8 cellular contexts compared by ENCODE assay signal in the genomic region with DNA sequence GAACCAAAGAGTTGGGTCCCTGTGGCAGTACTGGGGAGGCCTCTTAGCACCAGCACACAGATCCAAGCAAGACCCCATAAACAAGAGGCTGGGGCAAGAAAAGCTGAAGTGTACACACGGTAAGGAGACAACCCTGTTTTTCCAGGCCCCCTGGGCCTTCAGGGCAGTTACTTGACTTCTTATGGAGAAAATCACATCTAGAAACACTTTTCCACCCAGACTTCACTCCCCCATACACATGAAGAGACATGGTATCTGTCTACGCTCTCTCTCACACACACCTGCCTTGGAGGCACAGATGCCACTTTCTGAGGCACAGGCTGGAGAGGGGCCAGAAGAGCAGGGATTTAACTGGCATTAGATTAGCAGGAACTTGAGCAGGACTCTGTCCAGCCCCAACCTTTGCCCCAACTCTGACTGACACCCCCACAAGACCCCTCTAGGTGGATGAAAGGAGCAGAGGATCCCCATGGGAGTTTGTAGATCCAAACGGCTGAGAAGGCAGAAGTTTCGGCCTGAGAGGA. TPM values are rescaled to one million over a fixed set of nuclear protein-coding genes. Genes with fewer than 3 reads are reported as not detected.
DNase-seq lines count a peak whose midpoint lies in the region; ATAC-seq and TF ChIP-seq lines count a peak whose summit lies in the region.

No MANE protein-coding gene starts in this region.

- H3K4me1 Mint-ChIP-seq in IgD-negative memory B cell (peaks cover 24 to 42% (median 34%) of the 10 kb centered on the region in 3 donors), chondrocyte (ENCODE audit: low read depth) (peaks cover 58% of the 10 kb centered on the region)
- H3K4me1 Mint-ChIP-seq in naive thymus-derived CD4-positive, alpha-beta T cell: peaks cover 33 to 67% (median 61%) of the 10 kb centered on the region in 7 donors

- H3K27me3 ChIP-seq in naive thymus-derived CD4-positive, alpha-beta T cell (ENCODE audit: control insufficient read depth in 2 of 2, insufficient read depth in 2 of 2, low read length in 2 of 2): no peaks in the 10 kb centered on the region

- CTCF ChIA-PET in naive thymus-derived CD4-positive, alpha-beta T cell (lab: Charles Lee): interaction anchor here (0.6 kb wide), 1 partner anchor 30 kb away, joined by 3 read pairs; no protein-coding TSS in a partner anchor

- H3K4me1 ChIP-seq in naive thymus-derived CD4-positive, alpha-beta T cell (ENCODE audit: control insufficient read depth in 2 of 2, insufficient read depth in 2 of 2, low read length in 2 of 2): peaks cover 39 to 43% of the 10 kb centered on the region in 2 donors

- H3K27ac ChIP-seq in naive thymus-derived CD4-positive, alpha-beta T cell (ENCODE audit: low read depth, low read length): peak overlapping the region; percentile 92

- DNase-seq in AG09309 (ENCODE audit: low read depth) (no peak), chondrocyte (ENCODE audit: low spot score) (no peak), Kasumi-1 (lab: John Stamatoyannopoulos, UW) (no peak), dermis blood vessel endothelial cell (no peak), SHP77 treated with DMSO at 0.1 percent for 48 hours (lab: John Stamatoyannopoulos, UW) (no peak)
- no peak for DNase-seq in naive thymus-derived CD4-positive, alpha-beta T cell

- ATAC-seq in naive thymus-derived CD4-positive, alpha-beta T cell: no peak
- ATAC-seq in GM19395 (IDR thresholded peaks at IDR 0.05; ENCODE audit: unreplicated experiment): no peak

- H3K27ac Mint-ChIP-seq in IgD-negative memory B cell (peak overlapping the region; percentile 85 to 94 (median 92)), chondrocyte (ENCODE audit: unreplicated experiment) (peak overlapping the region; percentile 93)
- H3K27ac Mint-ChIP-seq in naive thymus-derived CD4-positive, alpha-beta T cell: peak overlapping the region; percentile 85 to 94 (median 90)

- POLR2A ChIA-PET in naive thymus-derived CD4-positive, alpha-beta T cell (lab: Charles Lee): no interaction called here

- H3K4me3 Mint-ChIP-seq in IgD-negative memory B cell (peak overlapping the region; percentile 82 to 95 (median 85)), chondrocyte (ENCODE audit: unreplicated experiment) (peak overlapping the region; percentile 83)
- H3K4me3 Mint-ChIP-seq in naive thymus-derived CD4-positive, alpha-beta T cell: peak overlapping the region; percentile 83 to 94 (median 89)

- TF ChIP-seq CTCF in AG09309 (IDR thresholded peaks at IDR 0.05; ENCODE audit: control insufficient read depth, insufficient read depth, low read depth, low read length, missing control alignments): no peak
- TF ChIP-seq CTCF in chondrocyte (IDR thresholded peaks at IDR 0.05): no peak

- H3K36me3 ChIP-seq in naive thymus-derived CD4-positive, alpha-beta T cell (ENCODE audit: control insufficient read depth in 2 of 3, insufficient read depth in 3 of 3, low read length in 3 of 3): peaks cover 2 to 20% (median 3%) of the 10 kb centered on the region in 3 experiments

- intact Hi-C loops in naive thymus-derived CD4-positive, alpha-beta T cell (cut with micrococcal nuclease): loop anchor here (10.0 kb wide), 2 partner anchors 408 to 488 kb away; a partner anchor contains a TSS

- peaks cover 2% of the 10 kb centered on the region for H3K36me3 Mint-ChIP-seq in IgD-negative memory B cell
- peaks cover 9% of the 10 kb centered on the region for H3K36me3 Mint-ChIP-seq in chondrocyte (ENCODE audit: low read depth)
- peaks cover 0 to 13% (median 10%) of the 10 kb centered on the region in 5 donors for H3K36me3 Mint-ChIP-seq in naive thymus-derived CD4-positive, alpha-beta T cell

- H3K4me3 ChIP-seq in AG09309 (ENCODE audit: control insufficient read depth, low read depth, low read length): peak overlapping the region; percentile 90
- peak overlapping the region; percentile 82 for H3K4me3 ChIP-seq in naive thymus-derived CD4-positive, alpha-beta T cell (ENCODE audit: low read length)

- H3K27me3 Mint-ChIP-seq in IgD-negative memory B cell: no peaks in the 10 kb centered on the region
- H3K27me3 Mint-ChIP-seq in chondrocyte (ENCODE audit: low read depth): no peaks in the 10 kb centered on the region
- H3K27me3 Mint-ChIP-seq in naive thymus-derived CD4-positive, alpha-beta T cell: no peaks in the 10 kb centered on the region

- H3K9me3 Mint-ChIP-seq in IgD-negative memory B cell: no peaks in the 10 kb centered on the region
- no peaks in the 10 kb centered on the region for H3K9me3 Mint-ChIP-seq in chondrocyte (ENCODE audit: low read depth)
- H3K9me3 Mint-ChIP-seq in naive thymus-derived CD4-positive, alpha-beta T cell: no peaks in the 10 kb centered on the region

- no peaks in the 10 kb centered on the region for H3K9me3 ChIP-seq in naive thymus-derived CD4-positive, alpha-beta T cell (ENCODE audit: control insufficient read depth in 2 of 3, low read length in 3 of 3)

RNA-seq across cellular contexts. Expression of a gene that starts 2.2 kb away (rescaled TPM):
- polyA plus RNA-seq in IgD-negative memory B cell: 110 TPM
- total RNA-seq in chondrocyte (199 to 223 TPM (median 217 TPM) in 3 replicates), dermis blood vessel endothelial cell (71.6 and 96.6 TPM in 2 replicates)
- total RNA-seq in naive thymus-derived CD4-positive, alpha-beta T cell: 100 to 1,000 TPM; 101 to 169 (median 136) TPM
- 100 to 1,000 TPM; 109 to 179 TPM for polyA plus RNA-seq in naive thymus-derived CD4-positive, alpha-beta T cell

RNA-seq across cellular contexts. Expression of a gene that starts 9.6 kb away (rescaled TPM):
- 0.11 TPM for polyA plus RNA-seq in IgD-negative memory B cell
- 0.54 TPM in 1 of 3 replicates, not detected in the others for total RNA-seq in chondrocyte
- not detected for total RNA-seq in naive thymus-derived CD4-positive, alpha-beta T cell
- under 1 TPM; 0.17 to 0.38 TPM for polyA plus RNA-seq in naive thymus-derived CD4-positive, alpha-beta T cell
- not detected in 2 replicates for total RNA-seq in dermis blood vessel endothelial cell

RNA-seq across cellular contexts. Expression of a gene that starts 34.2 kb away (rescaled TPM):
- polyA plus RNA-seq in IgD-negative memory B cell: 2.3 TPM
- total RNA-seq in chondrocyte: 12.5 to 18.2 TPM (median 14.8 TPM) in 3 replicates
- total RNA-seq in naive thymus-derived CD4-positive, alpha-beta T cell: 10 to 100 TPM; 24.6 to 53.4 (median 29.9) TPM
- 10 to 100 TPM; 12.8 to 33.1 TPM for polyA plus RNA-seq in naive thymus-derived CD4-positive, alpha-beta T cell
- total RNA-seq in dermis blood vessel endothelial cell: 10.0 and 15.0 TPM in 2 replicates

RNA-seq across cellular contexts. Expression of a gene that starts 35.8 kb away (rescaled TPM):
- polyA plus RNA-seq in IgD-negative memory B cell: 36.2 TPM
- total RNA-seq in chondrocyte (14.1 to 15.4 TPM (median 15.3 TPM) in 3 replicates), dermis blood vessel endothelial cell (6.0 and 8.7 TPM in 2 replicates)
- total RNA-seq in naive thymus-derived CD4-positive, alpha-beta T cell: 10 to 100 TPM; 13.3 to 41.8 (median 17.2) TPM
- polyA plus RNA-seq in naive thymus-derived CD4-positive, alpha-beta T cell: 10 to 100 TPM; 54.6 to 68.8 TPM

RNA-seq across cellular contexts. Expression of a gene that starts 46.3 kb away (rescaled TPM):
- polyA plus RNA-seq in IgD-negative memory B cell: 19.8 TPM
- total RNA-seq in chondrocyte (35.0 to 44.1 TPM (median 35.9 TPM) in 3 replicates), dermis blood vessel endothelial cell (38.1 and 45.3 TPM in 2 replicates)
- 10 to 100 TPM; 57.3 to 94.9 (median 61.7) TPM for total RNA-seq in naive thymus-derived CD4-positive, alpha-beta T cell
- polyA plus RNA-seq in naive thymus-derived CD4-positive, alpha-beta T cell: 10 to 100 TPM; 13.4 to 16.7 TPM
